Comparison of ENCODE assay signal across 27 cellular contexts in genomic region chr10:12659706-12660105, GRCh38.
"Had no signal": no experiment of that assay in that cellular context is flagged by ENCODE, and none has a peak within 500 bp of the region (broad histone marks: within the 10 kb centered on the region; RNA-seq: fewer than 3 reads in every experiment).

No MANE protein-coding gene starts in this region.

- H3K27me3 ChIP-seq: ovary, right atrium auricular region, right lobe of liver, thyroid gland, transverse colon had no signal

- H3K9me3 Mint-ChIP-seq: immature natural killer cell; natural killer cell treated with Interleukin-12 subunit alpha and Interleukin-12 subunit beta and Interleukin-15 and Interleukin-18, amount 100 ng/mL, for 72 hours; stimulated activated memory B cell treated with anti-CD40 and anti-IgM and Interleukin-4, amounts not matched to agents 10 μg/mL and 1 μg/mL and 100 μg/mL, for 72 hours had no signal

- H3K36me3 ChIP-seq: left lung, lower lobe of right lung, ovary, right atrium auricular region, right lobe of liver, thyroid gland, transverse colon, upper lobe of right lung had no signal

- H3K4me2 ChIP-seq: smooth muscle cell had no signal

- ATAC-seq: left colon; left lung; lower lobe of right lung; naive thymus-derived CD4-positive, alpha-beta T cell; natural killer cell treated with Interleukin-12 subunit alpha and Interleukin-12 subunit beta and Interleukin-15 and Interleukin-18, amount 100 ng/mL, for 72 hours; stimulated activated memory B cell treated with anti-CD40 and anti-IgM and Interleukin-4, amounts not matched to agents 10 μg/mL and 1 μg/mL and 100 μg/mL, for 72 hours; stimulated activated naive CD8-positive, alpha-beta T cell treated with anti-CD3 and anti-CD28 coated beads, Interleukin-15, amount 100 ng/mL, for 72 hours; upper lobe of right lung had no signal

- H3K4me3 Mint-ChIP-seq: immature natural killer cell; mesothelial cell of epicardium; naive thymus-derived CD4-positive, alpha-beta T cell; natural killer cell treated with Interleukin-12 subunit alpha and Interleukin-12 subunit beta and Interleukin-15 and Interleukin-18, amount 100 ng/mL, for 72 hours; stimulated activated memory B cell treated with anti-CD40 and anti-IgM and Interleukin-4, amounts not matched to agents 10 μg/mL and 1 μg/mL and 100 μg/mL, for 72 hours; stimulated activated naive CD8-positive, alpha-beta T cell treated with anti-CD3 and anti-CD28 coated beads, Interleukin-15, amount 100 ng/mL, for 72 hours had no signal

- H3K4me3 ChIP-seq: left lung, lower lobe of right lung, ovary, right atrium auricular region, right lobe of liver, smooth muscle cell, thyroid gland, transverse colon, upper lobe of right lung had no signal

- H3K27ac Mint-ChIP-seq: immature natural killer cell; mesothelial cell of epicardium; progenitor cell of endocrine pancreas; stimulated activated naive CD8-positive, alpha-beta T cell treated with anti-CD3 and anti-CD28 coated beads, Interleukin-15, amount 100 ng/mL, for 72 hours had no signal

- H3K27me3 Mint-ChIP-seq: naive thymus-derived CD4-positive, alpha-beta T cell; natural killer cell treated with Interleukin-12 subunit alpha and Interleukin-12 subunit beta and Interleukin-15 and Interleukin-18, amount 100 ng/mL, for 72 hours; progenitor cell of endocrine pancreas; stimulated activated memory B cell treated with anti-CD40 and anti-IgM and Interleukin-4, amounts not matched to agents 10 μg/mL and 1 μg/mL and 100 μg/mL, for 72 hours; stimulated activated naive CD8-positive, alpha-beta T cell treated with anti-CD3 and anti-CD28 coated beads, Interleukin-15, amount 100 ng/mL, for 72 hours had no signal

- H3K9me3 ChIP-seq: left lung, lower lobe of right lung, ovary, right atrium auricular region, right lobe of liver, thyroid gland, transverse colon had no signal

- H3K36me3 Mint-ChIP-seq: immature natural killer cell; mesothelial cell of epicardium; natural killer cell treated with Interleukin-12 subunit alpha and Interleukin-12 subunit beta and Interleukin-15 and Interleukin-18, amount 100 ng/mL, for 72 hours had no signal

- H3K4me1 ChIP-seq: left lung, lower lobe of right lung, transverse colon, upper lobe of right lung had no signal

- H3K27ac ChIP-seq: left lung, lower lobe of right lung, ovary, right atrium auricular region, right lobe of liver, thyroid gland, transverse colon, upper lobe of right lung had no signal

- H3K4me1 Mint-ChIP-seq: mesothelial cell of epicardium had no signal

- DNase-seq: hypothalamus; immature natural killer cell; kidney; left colon; left lung; lower lobe of right lung; mammary epithelial cell; mesendoderm; naive thymus-derived CD4-positive, alpha-beta T cell; ovary; right lobe of liver; stimulated activated CD4-positive, alpha-beta T cell treated with anti-CD3 and anti-CD28 coated beads, Interleukin-1b, Interleukin-23, amount 100 ng/mL, for 48 hours; stimulated activated CD4-positive, alpha-beta T cell treated with anti-CD3 and anti-CD28 coated beads, Interleukin-2, amount 100 ng/mL, for 48 hours; stimulated activated CD4-positive, alpha-beta T cell treated with anti-CD3 and anti-CD28 coated beads, Interleukin-4, amount 100 ng/mL, for 4 hours; stimulated activated CD8-positive, alpha-beta memory T cell treated with anti-CD3 and anti-CD28 coated beads, Interleukin-4, amount 100 ng/mL, for 48 hours; stimulated activated naive CD4-positive, alpha-beta T cell treated with Interleukin-2 at 50 U/mL for 16 hours; stimulated activated naive CD8-positive, alpha-beta T cell treated with anti-CD3 and anti-CD28 coated beads, Interleukin-15, amount 100 ng/mL, for 72 hours; substantia nigra; thyroid gland; transverse colon; upper lobe of right lung had no signal
